Comparison of ENCODE assay signal across 9 cellular contexts in genomic region chr3:13011369-13012227, GRCh38.
DNase-seq lines count a peak whose midpoint lies in the region; ATAC-seq, FAIRE-seq and TF ChIP-seq lines count a peak whose summit lies in the region.
"Had no signal": no experiment of that assay in that cellular context is flagged by ENCODE, and none has a peak within 500 bp of the region (broad histone marks: within the 10 kb centered on the region; RNA-seq: fewer than 3 reads in every experiment).

No MANE protein-coding gene starts in this region.

- H3K9me3 ChIP-seq in liver (ENCODE audit: control insufficient read depth in 4 of 4, low read length in 3 of 4): no peaks in the 10 kb centered on the region
- H3K9me3 ChIP-seq in tibial artery: no peaks in the 10 kb centered on the region

- FAIRE-seq in D721Med (lab: Jason Lieb, UNC): no peak
- FAIRE-seq: TTC549 had no signal

- no peak overlapping the region for H3K4me3 ChIP-seq in liver (ENCODE audit: low read depth in 1 of 3, low read length in 3 of 3)
- no peak overlapping the region for H3K4me3 ChIP-seq in tibial artery

- peak overlapping the region; percentile 63 to 70 for H3K4me3 Mint-ChIP-seq in stimulated activated naive B cell treated with anti-CD40 and anti-IgM and Interleukin-4, amounts not matched to agents 10 μg/mL and 1 μg/mL and 100 μg/mL, for 72 hours

- no peaks in the 10 kb centered on the region for H3K27me3 Mint-ChIP-seq in stimulated activated naive B cell treated with anti-CD40 and anti-IgM and Interleukin-4, amounts not matched to agents 10 μg/mL and 1 μg/mL and 100 μg/mL, for 72 hours

- in situ Hi-C loops in GM18951 (cut with MboI; ENCODE audit: low sequenced_read_pairs, unreplicated experiment): no loop called here

- ATAC-seq in HG02943 (IDR thresholded peaks at IDR 0.05; ENCODE audit: low read depth, unreplicated experiment): peak; percentile 39
- peak; percentile 40 to 48 for ATAC-seq in stimulated activated naive B cell treated with anti-CD40 and anti-IgM and Interleukin-4, amounts not matched to agents 10 μg/mL and 1 μg/mL and 100 μg/mL, for 72 hours (replicated peaks)

- TF ChIP-seq RAD21 in liver (IDR thresholded peaks at IDR 0.05): no peak

- H3K36me3 Mint-ChIP-seq in stimulated activated naive B cell treated with anti-CD40 and anti-IgM and Interleukin-4, amounts not matched to agents 10 μg/mL and 1 μg/mL and 100 μg/mL, for 72 hours: peaks cover 17 to 30% of the 10 kb centered on the region in 2 donors

- H3K36me3 ChIP-seq in liver (ENCODE audit: control insufficient read depth in 4 of 4, insufficient read depth in 3 of 4, low read depth in 1 of 4, low read length in 3 of 4): no peaks in the 10 kb centered on the region
- H3K36me3 ChIP-seq in tibial artery: no peaks in the 10 kb centered on the region

- H3K4me1 Mint-ChIP-seq in stimulated activated naive B cell treated with anti-CD40 and anti-IgM and Interleukin-4, amounts not matched to agents 10 μg/mL and 1 μg/mL and 100 μg/mL, for 72 hours: peaks cover 72 to 100% of the 10 kb centered on the region in 2 donors

- H3K9me3 Mint-ChIP-seq in stimulated activated naive B cell treated with anti-CD40 and anti-IgM and Interleukin-4, amounts not matched to agents 10 μg/mL and 1 μg/mL and 100 μg/mL, for 72 hours: no peaks in the 10 kb centered on the region

- intact Hi-C loops in tibial artery (cut with DNase I; ENCODE audit: low total_unique reads): loop anchor here (10.0 kb wide), 1 partner anchor 63 kb away; the partner anchor contains the start of gene IQSEC1

- H3K27ac Mint-ChIP-seq in stimulated activated naive B cell treated with anti-CD40 and anti-IgM and Interleukin-4, amounts not matched to agents 10 μg/mL and 1 μg/mL and 100 μg/mL, for 72 hours: peak overlapping the region; percentile 93

- H3K4me1 ChIP-seq in liver (ENCODE audit: control insufficient read depth in 4 of 4, insufficient read depth in 4 of 4, low read length in 3 of 4): peaks cover 0 to 5% (median 1%) of the 10 kb centered on the region in 4 donors
- peaks cover 0 to 15% (median 5%) of the 10 kb centered on the region in 4 donors for H3K4me1 ChIP-seq in tibial artery

- no peak overlapping the region for H3K9ac ChIP-seq in liver (ENCODE audit: low read depth in 1 of 2, low read length in 2 of 2)

- H3K27me3 ChIP-seq in liver (ENCODE audit: control insufficient read depth in 4 of 4, insufficient read depth in 4 of 4, low read length in 3 of 4): no peaks in the 10 kb centered on the region
- no peaks in the 10 kb centered on the region for H3K27me3 ChIP-seq in tibial artery

- DNase-seq in NOMO-1 (lab: John Stamatoyannopoulos, UW; ENCODE audit: unreplicated experiment in 2 of 2) (peak; percentile 83 to 89), tibial artery (no peak), D721Med (ENCODE audit: insufficient read length, low spot score) (no peak)
- DNase-seq in activated T-cell treated with anti-CD3 and anti-CD28 coated beads, Interleukin-2, amount 50 U/mL, for 48 hours: peak; percentile 82 to 87
- peak; percentile 84 for DNase-seq in stimulated activated naive B cell treated with anti-CD40 and anti-IgM and Interleukin-4, amounts not matched to agents 10 μg/mL and 1 μg/mL and 100 μg/mL, for 72 hours

- TF ChIP-seq POLR2A in GM18951 (IDR thresholded peaks at IDR 0.05; ENCODE audit: extremely low read depth, insufficient read depth, insufficient read length): peak; percentile 43

- WGBS in liver: 72% methylated on average over 11 of the region's 11 CpGs

- TF ChIP-seq CTCF in liver (IDR thresholded peaks at IDR 0.05; ENCODE audit: low read depth, low read length, missing input control) (no peak), tibial artery (IDR thresholded peaks at IDR 0.05) (no peak), D721Med (IDR thresholded peaks at IDR 0.05; ENCODE audit: insufficient read depth, missing control alignments) (no peak)

- H3K27ac ChIP-seq in liver (ENCODE audit: low read depth in 1 of 2, low read length in 2 of 2) (peak overlapping the region; percentile 69 to 73), tibial artery (peak overlapping the region in 1 of 2 donors; percentile 10)

TF ChIP-seq in liver, 16 proteins besides CTCF, POLR2A, EP300 and RAD21:
- TF ChIP-seq REST (IDR thresholded peaks at IDR 0.05) (no peak), YY1 (IDR thresholded peaks at IDR 0.05) (peak; percentile 10), FOXA1 (IDR thresholded peaks at IDR 0.05) (no peak), TAF1 (conservative IDR thresholded peaks at IDR 0.05) (no peak), ATF3 (IDR thresholded peaks at IDR 0.05) (no peak), FOXA2 (IDR thresholded peaks at IDR 0.05) (no peak)

Comparison
In these comparisons a context has a peak if more than half of its experiments do, and no peak if none do; other contexts are left out.
1. DNase-seq: peak in NOMO-1 (2 of 2), activated T-cell treated with anti-CD3 and anti-CD28 coated beads, Interleukin-2, amount 50 U/mL, for 48 hours (2 of 2) and stimulated activated naive B cell treated with anti-CD40 and anti-IgM and Interleukin-4, amounts not matched to agents 10 μg/mL and 1 μg/mL and 100 μg/mL, for 72 hours (single experiment); none in tibial artery (0 of 2) and D721Med (single experiment).